In the genomic region with DNA sequence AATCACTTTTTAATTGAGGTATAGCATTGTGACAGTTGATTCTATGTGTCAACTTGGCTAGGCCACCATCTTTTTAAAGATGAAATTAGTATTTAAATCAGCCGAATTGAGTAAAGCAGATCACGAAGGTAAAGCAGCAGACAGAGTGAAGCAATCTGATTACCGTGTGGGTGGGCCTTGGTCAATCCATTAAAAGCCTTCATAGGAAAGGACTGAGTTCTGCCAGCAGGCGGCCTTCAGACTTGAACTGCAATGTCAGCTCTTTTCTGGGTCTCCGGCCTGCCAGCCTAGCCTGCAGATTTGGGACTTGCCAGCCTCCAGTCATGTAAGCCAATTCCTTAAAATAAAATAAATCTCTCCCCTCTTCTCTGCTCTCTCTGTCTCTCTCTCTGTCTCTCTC, we compare ENCODE assay signal across 14 cellular contexts. TPM values are rescaled to one million over a fixed set of nuclear protein-coding genes. Genes with fewer than 3 reads are reported as not detected.
DNase-seq lines count a peak whose midpoint lies in the region; ATAC-seq and TF ChIP-seq lines count a peak whose summit lies in the region.
"Had no signal": no experiment of that assay in that cellular context is flagged by ENCODE, and none has a peak within 500 bp of the region (broad histone marks: within the 10 kb centered on the region; RNA-seq: fewer than 3 reads in every experiment).

No MANE protein-coding gene starts in this region.

- DNase-seq in ELF-1 (ENCODE audit: low read depth, low spot score) (peak; percentile 61), NOMO-1 (lab: John Stamatoyannopoulos, UW; ENCODE audit: unreplicated experiment in 2 of 2) (peak; percentile 52 to 53), endodermal cell (peak; percentile 84), NAMALWA (ENCODE audit: low spot score) (no peak), hippocampal formation (lab: John Stamatoyannopoulos, UW) (no peak)
- no peak for DNase-seq in naive thymus-derived CD4-positive, alpha-beta T cell
- DNase-seq: activated CD4-positive, alpha-beta T cell treated with anti-CD3 and anti-CD28 coated beads for 4 hours; activated naive CD8-positive, alpha-beta T cell treated with anti-CD3 and anti-CD28 coated beads, Interleukin-2, amount 50 U/mL, for 24 hours; gastrocnemius medialis; midbrain; NK-92 treated with Interleukin-12 subunit alpha and Interleukin-12 subunit beta, amount 100 ng/mL, for 24 hours had no signal

- H3K4me3 Mint-ChIP-seq in endodermal cell: no peak overlapping the region
- no peak overlapping the region for H3K4me3 Mint-ChIP-seq in naive thymus-derived CD4-positive, alpha-beta T cell
- H3K4me3 Mint-ChIP-seq: activated naive CD8-positive, alpha-beta T cell treated with anti-CD3 and anti-CD28 coated beads, Interleukin-2, amount 50 U/mL, for 24 hours; stimulated activated naive CD8-positive, alpha-beta T cell treated with anti-CD3 and anti-CD28 coated beads, Interleukin-15, Interleukin-2, amounts not matched to agents 100 ng/mL and 50 ng/mL, for 24 hours had no signal

- H3K9me3 Mint-ChIP-seq in endodermal cell: no peaks in the 10 kb centered on the region
- peaks cover 0 to 1% (median 0%) of the 10 kb centered on the region in 11 donors for H3K9me3 Mint-ChIP-seq in naive thymus-derived CD4-positive, alpha-beta T cell
- H3K9me3 Mint-ChIP-seq: activated naive CD8-positive, alpha-beta T cell treated with anti-CD3 and anti-CD28 coated beads, Interleukin-2, amount 50 U/mL, for 24 hours; stimulated activated naive CD8-positive, alpha-beta T cell treated with anti-CD3 and anti-CD28 coated beads, Interleukin-15, Interleukin-2, amounts not matched to agents 100 ng/mL and 50 ng/mL, for 24 hours had no signal

- POLR2A ChIA-PET in naive thymus-derived CD4-positive, alpha-beta T cell (lab: Charles Lee): no interaction called here

- H3K79me2 ChIP-seq in parathyroid adenoma: no peaks in the 10 kb centered on the region

- H3K4me1 ChIP-seq in endodermal cell (ENCODE audit: control insufficient read depth, insufficient read depth, low read length): no peaks in the 10 kb centered on the region
- no peaks in the 10 kb centered on the region for H3K4me1 ChIP-seq in parathyroid adenoma
- H3K4me1 ChIP-seq in naive thymus-derived CD4-positive, alpha-beta T cell (ENCODE audit: control insufficient read depth in 2 of 2, insufficient read depth in 2 of 2, low read length in 2 of 2): no peaks in the 10 kb centered on the region
- H3K4me1 ChIP-seq: gastrocnemius medialis had no signal

- TF ChIP-seq CTCF in endodermal cell (conservative IDR thresholded peaks at IDR 0.05) (peak; percentile 76), parathyroid adenoma (IDR thresholded peaks at IDR 0.05) (peak; percentile 22)

- H3K27me3 ChIP-seq in endodermal cell (ENCODE audit: control insufficient read depth, insufficient read depth, low read length, poor library complexity, severe bottlenecking) (no peaks in the 10 kb centered on the region), parathyroid adenoma (ENCODE audit: control insufficient read depth, insufficient read depth, low read length) (no peaks in the 10 kb centered on the region)
- H3K27me3 ChIP-seq in naive thymus-derived CD4-positive, alpha-beta T cell (ENCODE audit: control insufficient read depth in 2 of 2, insufficient read depth in 2 of 2, low read length in 2 of 2): no peaks in the 10 kb centered on the region
- H3K27me3 ChIP-seq: gastrocnemius medialis had no signal

- WGBS in endodermal cell (ENCODE audit: insufficient coverage in 1 of 2, insufficient read length in 1 of 2), 2 experiments: 42 to 53% methylated on average over 3 to 5 of the region's 5 CpGs

- H3K36me3 ChIP-seq in endodermal cell (ENCODE audit: control insufficient read depth, insufficient read depth, low read length): no peaks in the 10 kb centered on the region
- H3K36me3 ChIP-seq in parathyroid adenoma (ENCODE audit: control insufficient read depth, insufficient read depth, low read length): no peaks in the 10 kb centered on the region
- no peaks in the 10 kb centered on the region for H3K36me3 ChIP-seq in naive thymus-derived CD4-positive, alpha-beta T cell (ENCODE audit: control insufficient read depth in 2 of 3, insufficient read depth in 3 of 3, low read length in 3 of 3)
- H3K36me3 ChIP-seq: gastrocnemius medialis had no signal

- CTCF ChIA-PET in naive thymus-derived CD4-positive, alpha-beta T cell (lab: Charles Lee): no interaction called here

- no peaks in the 10 kb centered on the region for H3K36me3 Mint-ChIP-seq in endodermal cell (ENCODE audit: low read depth)
- H3K36me3 Mint-ChIP-seq in naive thymus-derived CD4-positive, alpha-beta T cell: no peaks in the 10 kb centered on the region

- no peak overlapping the region for H3K9ac ChIP-seq in endodermal cell (ENCODE audit: extremely low read depth, low read length, poor library complexity, severe bottlenecking)
- H3K9ac ChIP-seq in parathyroid adenoma: no peak overlapping the region

- H3K4me1 Mint-ChIP-seq in endodermal cell: no peaks in the 10 kb centered on the region
- no peaks in the 10 kb centered on the region for H3K4me1 Mint-ChIP-seq in naive thymus-derived CD4-positive, alpha-beta T cell
- H3K4me1 Mint-ChIP-seq: activated naive CD8-positive, alpha-beta T cell treated with anti-CD3 and anti-CD28 coated beads, Interleukin-2, amount 50 U/mL, for 24 hours had no signal

- H3K27me3 Mint-ChIP-seq in endodermal cell (ENCODE audit: insufficient read depth): peaks cover 4% of the 10 kb centered on the region
- peaks cover 7 to 33% (median 18%) of the 10 kb centered on the region in 5 donors for H3K27me3 Mint-ChIP-seq in naive thymus-derived CD4-positive, alpha-beta T cell

- intact Hi-C loops in naive thymus-derived CD4-positive, alpha-beta T cell (cut with micrococcal nuclease): no loop called here

- H3K9me3 ChIP-seq in endodermal cell (ENCODE audit: control insufficient read depth, low read length) (no peaks in the 10 kb centered on the region), parathyroid adenoma (ENCODE audit: control insufficient read depth, low read length) (no peaks in the 10 kb centered on the region)
- H3K9me3 ChIP-seq in naive thymus-derived CD4-positive, alpha-beta T cell (ENCODE audit: control insufficient read depth in 2 of 3, low read length in 3 of 3): no peaks in the 10 kb centered on the region
- H3K9me3 ChIP-seq: gastrocnemius medialis had no signal

- H3K27ac ChIP-seq in endodermal cell (ENCODE audit: low read depth, low read length) (no peak overlapping the region), parathyroid adenoma (no peak overlapping the region)
- H3K27ac ChIP-seq in naive thymus-derived CD4-positive, alpha-beta T cell (ENCODE audit: low read depth, low read length): no peak overlapping the region
- H3K27ac ChIP-seq: gastrocnemius medialis had no signal

- no peak for ATAC-seq in naive thymus-derived CD4-positive, alpha-beta T cell
- ATAC-seq in activated CD4-positive, CD25-positive, alpha-beta regulatory T cell treated with anti-CD3 and anti-CD28 coated beads, Interleukin-2, amount 50 U/mL, for 24 hours: no peak
- ATAC-seq: activated naive CD8-positive, alpha-beta T cell treated with anti-CD3 and anti-CD28 coated beads, Interleukin-2, amount 50 U/mL, for 24 hours; gastrocnemius medialis had no signal

- H3K27ac Mint-ChIP-seq in endodermal cell: no peak overlapping the region
- no peak overlapping the region for H3K27ac Mint-ChIP-seq in naive thymus-derived CD4-positive, alpha-beta T cell
- H3K27ac Mint-ChIP-seq: activated naive CD8-positive, alpha-beta T cell treated with anti-CD3 and anti-CD28 coated beads, Interleukin-2, amount 50 U/mL, for 24 hours; stimulated activated naive CD8-positive, alpha-beta T cell treated with anti-CD3 and anti-CD28 coated beads, Interleukin-15, Interleukin-2, amounts not matched to agents 100 ng/mL and 50 ng/mL, for 24 hours had no signal

- no peak overlapping the region for H2AFZ ChIP-seq in parathyroid adenoma

- H3K4me3 ChIP-seq in endodermal cell (ENCODE audit: low read length) (no peak overlapping the region), parathyroid adenoma (ENCODE audit: low read depth, low read length) (no peak overlapping the region)
- H3K4me3 ChIP-seq in naive thymus-derived CD4-positive, alpha-beta T cell (ENCODE audit: low read length): no peak overlapping the region
- H3K4me3 ChIP-seq: gastrocnemius medialis had no signal

- H3K4me2 ChIP-seq in parathyroid adenoma (ENCODE audit: low read length): no peak overlapping the region

RNA-seq across cellular contexts. Expression of a gene that starts 22.4 kb away (rescaled TPM):
- under 1 TPM; 0.27 to 0.37 TPM for total RNA-seq in endodermal cell
- polyA plus RNA-seq in endodermal cell (2013, experiment 1 of 2): 3.4 TPM
- polyA plus RNA-seq in endodermal cell (2013, experiment 2 of 2): 2.1 TPM
- under 1 TPM; 0.11 to 0.94 (median 0.19) TPM for total RNA-seq in naive thymus-derived CD4-positive, alpha-beta T cell
- not detected for polyA plus RNA-seq in naive thymus-derived CD4-positive, alpha-beta T cell

Comparison
In these comparisons a context has a peak if more than half of its experiments do, and no peak if none do; other contexts are left out.
1. DNase-seq: peak in ELF-1 (single experiment), NOMO-1 (2 of 2) and endodermal cell (single experiment); none in naive thymus-derived CD4-positive, alpha-beta T cell (0 of 9), NAMALWA (single experiment) and hippocampal formation (0 of 2).